In the genomic region with DNA sequence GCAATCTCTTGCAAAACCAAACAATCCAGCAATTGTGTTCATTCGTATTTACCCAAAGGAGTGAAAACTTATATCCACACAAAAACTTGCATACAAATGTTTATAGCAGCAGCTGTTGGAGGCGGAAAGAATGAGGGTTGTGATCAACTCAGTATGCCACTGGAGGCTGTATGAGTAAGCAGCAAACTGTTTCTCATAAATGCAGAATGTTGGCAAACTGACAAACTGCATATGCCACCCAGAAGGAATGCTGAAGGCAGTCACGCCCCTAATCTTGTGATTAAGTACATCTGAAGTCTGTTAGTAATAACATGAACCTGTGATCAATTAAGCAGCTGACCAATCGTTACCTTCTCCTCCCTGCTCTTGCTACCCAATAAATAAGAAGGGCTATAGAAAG, we compare ENCODE assay signal across 13 cellular contexts.
A peak's percentile ranks its signal among the peaks of the same experiment; 100 is the strongest.
DNase-seq lines count a peak whose midpoint lies in the region; ATAC-seq and TF ChIP-seq lines count a peak whose summit lies in the region.
"Had no signal": no experiment of that assay in that cellular context is flagged by ENCODE, and none has a peak within 500 bp of the region (broad histone marks: within the 10 kb centered on the region; RNA-seq: fewer than 3 reads in every experiment).

No MANE protein-coding gene starts in this region.

- H3K27me3 ChIP-seq in psoas muscle (ENCODE audit: insufficient read depth in 3 of 3, low read length in 2 of 3) (no peaks in the 10 kb centered on the region), dorsolateral prefrontal cortex (no peaks in the 10 kb centered on the region)

- no peaks in the 10 kb centered on the region for H3K36me3 ChIP-seq in psoas muscle (ENCODE audit: insufficient read depth in 1 of 2, low read depth in 1 of 2)

- no peaks in the 10 kb centered on the region for H3K4me1 ChIP-seq in psoas muscle

- no peak overlapping the region for H3K27ac ChIP-seq in psoas muscle
- H3K27ac ChIP-seq in dorsolateral prefrontal cortex, result no peak overlapping the region

- DNase-seq in ACHN (peak; percentile 84), HK-2 (ENCODE audit: unreplicated experiment) (peak; percentile 47), amniotic epithelial cell (ENCODE audit: low read depth) (peak; percentile 88), iris pigment epithelial cell (ENCODE audit: low read depth) (peak; percentile 95), psoas muscle (no peak), NCI-H2107 treated with DMSO at 0.1 percent for 48 hours (lab: John Stamatoyannopoulos, UW; ENCODE audit: unreplicated experiment) (no peak), NCI-H748 treated with DMSO at 0.1 percent for 48 hours (lab: John Stamatoyannopoulos, UW) (no peak), dorsolateral prefrontal cortex (no peak)
- DNase-seq: activated CD4-positive, alpha-beta T cell treated with anti-CD3 and anti-CD28 coated beads for 4 hours; CD8-positive, alpha-beta T cell; NCI-H1092; OCI-M1; stimulated activated CD4-positive, alpha-beta T cell treated with anti-CD3 and anti-CD28 coated beads, Interleukin-12 subunit alpha, Interleukin-12 subunit beta, amount 100 ng/mL, for 4 hours had no signal

- H3K9me3 ChIP-seq in psoas muscle, result no peaks in the 10 kb centered on the region

- intact Hi-C loops in psoas muscle (cut with DNase I), result no loop called here
- intact Hi-C loops in dorsolateral prefrontal cortex (cut with DNase I), result loop anchor here in 1 of 2 donors (5.0 kb wide), 1 partner anchor 66 kb away; no protein-coding TSS in a partner anchor

- H3K4me3 ChIP-seq in psoas muscle, result no peak overlapping the region
- H3K4me3 ChIP-seq in dorsolateral prefrontal cortex, result no peak overlapping the region

- in situ Hi-C loops in ACHN (cut with HindIII; ENCODE audit: low pct_ligation_motif_present, low pct_unique_long_range_greater_than_20kb, low sequenced_read_pairs), result no loop called here

- WGBS in psoas muscle, 3 donors, result 25 to 36% (median 30%) methylated on average over 4 of the region's 4 CpGs

- no peak for TF ChIP-seq CTCF in psoas muscle (IDR thresholded peaks at IDR 0.05)
- no peak for TF ChIP-seq CTCF in dorsolateral prefrontal cortex (IDR thresholded peaks at IDR 0.05 in 54 of 56, conservative IDR thresholded peaks at IDR 0.05 in 2 of 56; ENCODE audit: low read depth in 1 of 56, partially characterized antibody in 56 of 56)

- ATAC-seq in psoas muscle, result no peak
- ATAC-seq: CD8-positive, alpha-beta T cell had no signal

Comparison
In these comparisons a context has a peak if more than half of its experiments do, and no peak if none do; other contexts are left out.
1. DNase-seq: peak in ACHN (single experiment), HK-2 (single experiment), amniotic epithelial cell (single experiment) and iris pigment epithelial cell (single experiment); none in psoas muscle (0 of 2), NCI-H2107 treated with DMSO at 0.1 percent for 48 hours (single experiment), NCI-H748 treated with DMSO at 0.1 percent for 48 hours (single experiment) and dorsolateral prefrontal cortex (0 of 10).